Comparison of ENCODE assay signal across 26 cellular contexts in genomic region chr4:42787071-42787463, GRCh38.
"Had no signal": no experiment of that assay in that cellular context is flagged by ENCODE, and none has a peak within 500 bp of the region (broad histone marks: within the 10 kb centered on the region; RNA-seq: fewer than 3 reads in every experiment).

No MANE protein-coding gene starts in this region.

- H3K4me1 Mint-ChIP-seq: mesothelial cell of epicardium; naive B cell; natural killer cell; stimulated activated naive B cell treated with anti-CD40 and anti-IgM and Interleukin-4, amounts not matched to agents 10 μg/mL and 1 μg/mL and 100 μg/mL, for 72 hours had no signal

- DNase-seq: hippocampal formation; left colon; naive B cell; natural killer cell; nephron progenitor cell; retina; stimulated activated CD4-positive, alpha-beta T cell treated with anti-CD3 and anti-CD28 coated beads, Interleukin-12 subunit alpha, Interleukin-12 subunit beta, amount 100 ng/mL, for 4 hours; stimulated activated CD4-positive, alpha-beta T cell treated with anti-CD3 and anti-CD28 coated beads, Interleukin-15, amount 100 ng/mL, for 24 hours; stimulated activated CD4-positive, alpha-beta T cell treated with anti-CD3 and anti-CD28 coated beads, Interleukin-2, amount 100 ng/mL, for 24 hours; stimulated activated CD4-positive, alpha-beta T cell treated with anti-CD3 and anti-CD28 coated beads, Interleukin-4, amount 100 ng/mL, for 1 hour; stimulated activated naive B cell treated with anti-CD40 and anti-IgM and Interleukin-4, amounts not matched to agents 10 μg/mL and 1 μg/mL and 100 μg/mL, for 72 hours; stimulated activated naive CD8-positive, alpha-beta T cell treated with anti-CD3 and anti-CD28 coated beads, Interleukin-15, Interleukin-2, amounts not matched to agents 100 U/mL and 50 U/mL, for 24 hours; stomach; testis; transverse colon had no signal

- H3K4me1 ChIP-seq: left lung, pancreas, prostate gland, stomach, testis, transverse colon, vagina had no signal

- H3K9me3 Mint-ChIP-seq: natural killer cell had no signal

- H3K36me3 ChIP-seq: left lung, pancreas, prostate gland, stomach, thyroid gland, transverse colon, upper lobe of left lung, vagina had no signal

- H3K27me3 ChIP-seq: left lung, pancreas, stomach, testis, thyroid gland, transverse colon, upper lobe of left lung, vagina had no signal

- FAIRE-seq: keratinocyte, pancreas had no signal

- H3K27ac ChIP-seq: pancreas, prostate gland, skin epidermis, stomach, testis, transverse colon, vagina had no signal

- H3K4me3 ChIP-seq: left lung, lung, pancreas, prostate gland, skin epidermis, stomach, testis, thyroid gland, transverse colon, upper lobe of left lung, vagina had no signal

- H3K27ac Mint-ChIP-seq: mesothelial cell of epicardium; natural killer cell; nephron progenitor cell; stimulated activated naive B cell treated with anti-CD40 and anti-IgM and Interleukin-4, amounts not matched to agents 10 μg/mL and 1 μg/mL and 100 μg/mL, for 72 hours had no signal

- H3K36me3 Mint-ChIP-seq: mesothelial cell of epicardium; naive B cell; natural killer cell; stimulated activated naive B cell treated with anti-CD40 and anti-IgM and Interleukin-4, amounts not matched to agents 10 μg/mL and 1 μg/mL and 100 μg/mL, for 72 hours had no signal

- ATAC-seq: left colon; natural killer cell; pancreas; sciatic nerve; stimulated activated naive B cell treated with anti-CD40 and anti-IgM and Interleukin-4, amounts not matched to agents 10 μg/mL and 1 μg/mL and 100 μg/mL, for 72 hours; stimulated activated naive CD8-positive, alpha-beta T cell treated with anti-CD3 and anti-CD28 coated beads, Interleukin-15, Interleukin-2, amounts not matched to agents 100 U/mL and 50 U/mL, for 24 hours had no signal

- H3K9me3 ChIP-seq: pancreas, prostate gland, testis, thyroid gland, transverse colon, upper lobe of left lung, vagina had no signal

- H3K4me3 Mint-ChIP-seq: mesothelial cell of epicardium; naive B cell; natural killer cell; nephron progenitor cell; stimulated activated naive B cell treated with anti-CD40 and anti-IgM and Interleukin-4, amounts not matched to agents 10 μg/mL and 1 μg/mL and 100 μg/mL, for 72 hours had no signal
